In genomic region chr9:18472915-18473314, GRCh38 we compare ENCODE assay signal across 15 cellular contexts. TPM values are rescaled to one million over a fixed set of nuclear protein-coding genes. Genes with fewer than 3 reads are reported as not detected.
A peak's percentile ranks its signal among the peaks of the same experiment; 100 is the strongest.
DNase-seq lines count a peak whose midpoint lies in the region; ATAC-seq and TF ChIP-seq lines count a peak whose summit lies in the region.
"Had no signal": no experiment of that assay in that cellular context is flagged by ENCODE, and none has a peak within 500 bp of the region (broad histone marks: within the 10 kb centered on the region; RNA-seq: fewer than 3 reads in every experiment).

No MANE protein-coding gene starts in this region.

- peak overlapping the region; percentile 96 for H3K4me3 Mint-ChIP-seq in HFFc6
- H3K4me3 Mint-ChIP-seq in natural killer cell treated with Interleukin-12 subunit alpha and Interleukin-12 subunit beta and Interleukin-15 and Interleukin-18, amount 100 ng/mL, for 72 hours = no peak overlapping the region
- H3K4me3 Mint-ChIP-seq: activated T-helper 1 cell treated with anti-CD3 and anti-CD28 coated beads, Interleukin-12 subunit alpha, Interleukin-12 subunit beta, Interleukin-2, Interleukin-4 antibody, amounts not matched to agents 30 ng/mL and 10 ng/mL and 1 ng/mL, durations not matched to agents 14 hours and 24 hours and 36 hours; CD4-positive, alpha-beta memory T cell; central memory CD8-positive, alpha-beta T cell had no signal

- peaks cover 12% of the 10 kb centered on the region for H3K9me3 ChIP-seq in adipocyte (ENCODE audit: control insufficient read depth, low read length)
- H3K9me3 ChIP-seq: prostate gland had no signal

- no peaks in the 10 kb centered on the region for H3K36me3 ChIP-seq in adipocyte (ENCODE audit: control insufficient read depth, insufficient read depth, low read length, severe bottlenecking)
- H3K36me3 ChIP-seq: prostate gland had no signal

- H3K36me3 Mint-ChIP-seq in HFFc6 (ENCODE audit: low read depth) = peaks cover 32% of the 10 kb centered on the region
- H3K36me3 Mint-ChIP-seq in natural killer cell treated with Interleukin-12 subunit alpha and Interleukin-12 subunit beta and Interleukin-15 and Interleukin-18, amount 100 ng/mL, for 72 hours = no peaks in the 10 kb centered on the region
- H3K36me3 Mint-ChIP-seq: CD4-positive, alpha-beta memory T cell had no signal

- H3K4me1 Mint-ChIP-seq in HFFc6 (ENCODE audit: low read depth) = peaks cover 65% of the 10 kb centered on the region
- H3K4me1 Mint-ChIP-seq in natural killer cell treated with Interleukin-12 subunit alpha and Interleukin-12 subunit beta and Interleukin-15 and Interleukin-18, amount 100 ng/mL, for 72 hours (ENCODE audit: low read depth in 2 of 2) = no peaks in the 10 kb centered on the region
- H3K4me1 Mint-ChIP-seq: central memory CD8-positive, alpha-beta T cell had no signal

- ATAC-seq in left ventricle myocardium superior (peak; percentile 35), sciatic nerve (peak; percentile 88), GM18511 (IDR thresholded peaks at IDR 0.05; ENCODE audit: unreplicated experiment) (no peak)
- ATAC-seq in natural killer cell treated with Interleukin-12 subunit alpha and Interleukin-12 subunit beta and Interleukin-15 and Interleukin-18, amount 100 ng/mL, for 72 hours = no peak

- peak overlapping the region; percentile 91 for H3K9ac ChIP-seq in adipocyte (ENCODE audit: low read length)

- TF ChIP-seq CTCF in HFFc6 (IDR thresholded peaks at IDR 0.05) = no peak

- H3K27me3 ChIP-seq in adipocyte (replicated peaks; ENCODE audit: control insufficient read depth, insufficient read depth, low read length) = no peaks in the 10 kb centered on the region

- intact Hi-C loops in left ventricle myocardium superior (cut with micrococcal nuclease) = no loop called here
- intact Hi-C loops in sciatic nerve (cut with DNase I) = no loop called here

- no peak for DNase-seq in HFFc6
- no peak for DNase-seq in adipocyte (ENCODE audit: low read depth)
- DNase-seq in left ventricle myocardium superior = no peak
- DNase-seq in sciatic nerve (ENCODE audit: low spot score) = peak; percentile 60
- DNase-seq in COR-L47 (lab: John Stamatoyannopoulos, UW) = no peak
- no peak for DNase-seq in HUDEP-2 (lab: John Stamatoyannopoulos, UW; ENCODE audit: unreplicated experiment in 76 of 76)
- DNase-seq in natural killer cell treated with Interleukin-12 subunit alpha and Interleukin-12 subunit beta and Interleukin-15 and Interleukin-18, amount 100 ng/mL, for 72 hours (ENCODE audit: low spot score) = no peak
- DNase-seq: activated CD4-positive, alpha-beta T cell treated with anti-CD3 and anti-CD28 coated beads for 4 hours; CD4-positive, alpha-beta memory T cell; NCI-H1436 had no signal

- H3K4me3 ChIP-seq in adipocyte (ENCODE audit: low read length) = peak overlapping the region; percentile 85
- H3K4me3 ChIP-seq: lung, prostate gland had no signal

- peak overlapping the region; percentile 79 for H3K27ac Mint-ChIP-seq in HFFc6
- no peak overlapping the region for H3K27ac Mint-ChIP-seq in natural killer cell treated with Interleukin-12 subunit alpha and Interleukin-12 subunit beta and Interleukin-15 and Interleukin-18, amount 100 ng/mL, for 72 hours
- H3K27ac Mint-ChIP-seq: activated T-helper 1 cell treated with anti-CD3 and anti-CD28 coated beads, Interleukin-12 subunit alpha, Interleukin-12 subunit beta, Interleukin-2, Interleukin-4 antibody, amounts not matched to agents 30 ng/mL and 10 ng/mL and 1 ng/mL, durations not matched to agents 14 hours and 24 hours and 36 hours; CD4-positive, alpha-beta memory T cell had no signal

- H3K27me3 Mint-ChIP-seq in HFFc6 (ENCODE audit: insufficient read depth) = no peaks in the 10 kb centered on the region
- peaks cover 10 to 23% of the 10 kb centered on the region in 2 donors for H3K27me3 Mint-ChIP-seq in natural killer cell treated with Interleukin-12 subunit alpha and Interleukin-12 subunit beta and Interleukin-15 and Interleukin-18, amount 100 ng/mL, for 72 hours
- H3K27me3 Mint-ChIP-seq: central memory CD8-positive, alpha-beta T cell had no signal

- H3K4me1 ChIP-seq in adipocyte (ENCODE audit: control insufficient read depth, insufficient read depth, low read length) = peaks cover 40% of the 10 kb centered on the region
- H3K4me1 ChIP-seq: prostate gland had no signal

- H3K9me3 Mint-ChIP-seq in HFFc6 = peaks cover 5% of the 10 kb centered on the region
- H3K9me3 Mint-ChIP-seq in natural killer cell treated with Interleukin-12 subunit alpha and Interleukin-12 subunit beta and Interleukin-15 and Interleukin-18, amount 100 ng/mL, for 72 hours = peaks cover 6% of the 10 kb centered on the region
- H3K9me3 Mint-ChIP-seq: activated T-helper 1 cell treated with anti-CD3 and anti-CD28 coated beads, Interleukin-12 subunit alpha, Interleukin-12 subunit beta, Interleukin-2, Interleukin-4 antibody, amounts not matched to agents 30 ng/mL and 10 ng/mL and 1 ng/mL, durations not matched to agents 14 hours and 24 hours and 36 hours; central memory CD8-positive, alpha-beta T cell had no signal

RNA-seq across cellular contexts. Expression of gene ADAMTSL1, which starts 1.0 kb away (rescaled TPM):
- total RNA-seq in HFFc6 (2021; fragmentation: NEBNext Ultra II Directional; extraction: Animal tissue kit (Norgen Biotek cat#: 25700)) = 10 to 100 TPM; 37.3 to 98.1 (median 90.8) TPM
- total RNA-seq in left ventricle myocardium superior (0.97 TPM), sciatic nerve (61.8 TPM)
- total RNA-seq in natural killer cell treated with Interleukin-12 subunit alpha and Interleukin-12 subunit beta and Interleukin-15 and Interleukin-18, amount 100 ng/mL, for 72 hours = not detected
- total RNA-seq: activated T-helper 1 cell treated with anti-CD3 and anti-CD28 coated beads, Interleukin-12 subunit alpha, Interleukin-12 subunit beta, Interleukin-2, Interleukin-4 antibody, amounts not matched to agents 30 ng/mL and 10 ng/mL and 1 ng/mL, durations not matched to agents 14 hours and 24 hours and 36 hours; CD4-positive, alpha-beta memory T cell had no signal

Comparison
In these comparisons a context has a peak if more than half of its experiments do, and no peak if none do; other contexts are left out.
1. ATAC-seq: peak in left ventricle myocardium superior (single experiment) and sciatic nerve (single experiment); none in GM18511 (single experiment) and natural killer cell treated with Interleukin-12 subunit alpha and Interleukin-12 subunit beta and Interleukin-15 and Interleukin-18, amount 100 ng/mL, for 72 hours (0 of 2).
2. RNA of gene ADAMTSL1, which starts 1.0 kb away (total RNA-seq): 37.3 to 98.1 TPM in HFFc6 and 61.8 TPM in sciatic nerve (single experiment); 0.97 TPM in left ventricle myocardium superior (single experiment) and not detected in natural killer cell treated with Interleukin-12 subunit alpha and Interleukin-12 subunit beta and Interleukin-15 and Interleukin-18, amount 100 ng/mL, for 72 hours; every median in the first group is over 10 times any median in the second.